In the genomic region with DNA sequence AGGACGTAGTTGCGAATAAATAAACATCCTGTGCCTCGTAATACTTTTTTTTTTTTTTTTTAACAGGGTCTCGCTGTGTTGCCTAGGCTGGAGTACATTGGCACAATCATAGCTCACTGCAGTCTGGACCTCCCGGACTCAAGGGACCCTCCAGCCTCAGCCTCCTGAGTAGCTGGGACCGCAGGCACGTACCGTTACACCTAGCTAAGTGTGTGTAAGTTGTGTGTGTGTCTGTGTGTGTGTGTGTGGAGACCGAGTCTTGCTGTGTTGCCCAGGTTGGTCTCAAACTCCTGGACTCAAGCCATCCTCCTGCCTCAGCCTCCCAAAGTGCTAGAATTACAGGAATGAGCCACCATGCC, we compare ENCODE assay signal across 9 cellular contexts. TPM values are rescaled to one million over a fixed set of nuclear protein-coding genes. Genes with fewer than 3 reads are reported as not detected.
DNase-seq lines count a peak whose midpoint lies in the region; ATAC-seq and TF ChIP-seq lines count a peak whose summit lies in the region.
"Had no signal": no experiment of that assay in that cellular context is flagged by ENCODE, and none has a peak within 500 bp of the region (broad histone marks: within the 10 kb centered on the region; RNA-seq: fewer than 3 reads in every experiment).

No MANE protein-coding gene starts in this region.

- no peak for DNase-seq in activated CD8-positive, alpha-beta memory T cell treated with anti-CD3 and anti-CD28 coated beads, Interleukin-2, amount 10 ng/mL, durations not matched to agents 7 days and 5 days
- no peak for DNase-seq in activated CD8-positive, alpha-beta memory T cell treated with anti-CD3 and anti-CD28 coated beads for 24 hours
- DNase-seq in breast epithelium (ENCODE audit: low spot score in 2 of 2) = no peak
- no peak for DNase-seq in memory B cell (ENCODE audit: low spot score in 2 of 2)
- no peak for DNase-seq in upper lobe of left lung
- no peak for DNase-seq in stimulated activated CD8-positive, alpha-beta memory T cell treated with anti-CD3 and anti-CD28 coated beads, Interleukin-4, amount 100 ng/mL, for 48 hours
- DNase-seq in KBM-7 = no peak

- H3K4me1 ChIP-seq in breast epithelium (no peaks in the 10 kb centered on the region), upper lobe of left lung (peaks cover 17 to 34% (median 18%) of the 10 kb centered on the region in 4 donors)

- peak; percentile 3 for ATAC-seq in activated CD8-positive, alpha-beta memory T cell treated with anti-CD3 and anti-CD28 coated beads, Interleukin-2, amount 10 ng/mL, durations not matched to agents 7 days and 5 days
- ATAC-seq in memory B cell (ENCODE audit: low read depth) = no peak
- peak in 1 of 2 donors; percentile 1 for ATAC-seq in upper lobe of left lung (ENCODE audit: low FRiP score in 2 of 2)
- no peak for ATAC-seq in GM18505 (IDR thresholded peaks at IDR 0.05; ENCODE audit: unreplicated experiment)

- H3K36me3 ChIP-seq in breast epithelium (no peaks in the 10 kb centered on the region), upper lobe of left lung (peaks cover 0 to 6% (median 0%) of the 10 kb centered on the region in 4 donors)

- H3K27ac Mint-ChIP-seq in activated CD8-positive, alpha-beta memory T cell treated with anti-CD3 and anti-CD28 coated beads, Interleukin-2, amount 10 ng/mL, durations not matched to agents 7 days and 5 days = peak overlapping the region; percentile 72
- H3K27ac Mint-ChIP-seq in memory B cell = peak overlapping the region; percentile 92

- H3K9me3 ChIP-seq in breast epithelium = no peaks in the 10 kb centered on the region
- H3K9me3 ChIP-seq in upper lobe of left lung = no peaks in the 10 kb centered on the region

- H3K27me3 Mint-ChIP-seq in activated CD8-positive, alpha-beta memory T cell treated with anti-CD3 and anti-CD28 coated beads, Interleukin-2, amount 10 ng/mL, durations not matched to agents 7 days and 5 days = peaks cover 3% of the 10 kb centered on the region
- no peaks in the 10 kb centered on the region for H3K27me3 Mint-ChIP-seq in memory B cell

- H3K9me3 Mint-ChIP-seq in activated CD8-positive, alpha-beta memory T cell treated with anti-CD3 and anti-CD28 coated beads, Interleukin-2, amount 10 ng/mL, durations not matched to agents 7 days and 5 days (ENCODE audit: low read depth) = no peaks in the 10 kb centered on the region
- no peaks in the 10 kb centered on the region for H3K9me3 Mint-ChIP-seq in memory B cell

- intact Hi-C loops in breast epithelium (cut with DNase I; ENCODE audit: low total_unique reads) = no loop called here

- H3K27me3 ChIP-seq in breast epithelium (no peaks in the 10 kb centered on the region), upper lobe of left lung (no peaks in the 10 kb centered on the region)

- H3K4me3 Mint-ChIP-seq in activated CD8-positive, alpha-beta memory T cell treated with anti-CD3 and anti-CD28 coated beads, Interleukin-2, amount 10 ng/mL, durations not matched to agents 7 days and 5 days = peak overlapping the region; percentile 74
- H3K4me3 Mint-ChIP-seq in memory B cell = peak overlapping the region; percentile 92

- in situ Hi-C loops in KBM-7 (cut with MboI; ENCODE audit: low pct_unique_long_range_greater_than_20kb, low sequenced_read_pairs) = no loop called here

- H3K36me3 Mint-ChIP-seq in activated CD8-positive, alpha-beta memory T cell treated with anti-CD3 and anti-CD28 coated beads, Interleukin-2, amount 10 ng/mL, durations not matched to agents 7 days and 5 days = peaks cover 4% of the 10 kb centered on the region
- H3K36me3 Mint-ChIP-seq in memory B cell = no peaks in the 10 kb centered on the region

- CTCF ChIA-PET in activated CD8-positive, alpha-beta memory T cell treated with anti-CD3 and anti-CD28 coated beads, Interleukin-2, amount 10 ng/mL, durations not matched to agents 7 days and 5 days (lab: Charles Lee) = interaction anchor here (0.6 to 1.4 kb wide), 3 partner anchors 19 to 41 kb away, joined by 3 read pairs; partner anchors contain the start of gene PON3

- TF ChIP-seq POLR2A in breast epithelium (IDR thresholded peaks at IDR 0.05) = no peak
- no peak for TF ChIP-seq POLR2A in upper lobe of left lung (IDR thresholded peaks at IDR 0.05)
- TF ChIP-seq POLR2A in GM18505 (IDR thresholded peaks at IDR 0.05; ENCODE audit: borderline replicate concordance, extremely low read depth, insufficient read depth, insufficient read length) = no peak

- TF ChIP-seq CTCF in breast epithelium (IDR thresholded peaks at IDR 0.05) = no peak
- no peak for TF ChIP-seq CTCF in upper lobe of left lung (IDR thresholded peaks at IDR 0.05)

- 39 to 50% methylated on average over 9 of the region's 9 CpGs for WGBS in upper lobe of left lung, 2 donors

- H3K4me3 ChIP-seq in breast epithelium (peak overlapping the region; percentile 62 to 97 (median 83)), upper lobe of left lung (peak overlapping the region in 3 of 4 donors; percentile 63 to 82 (median 65))

- peak overlapping the region; percentile 94 to 99 for H3K27ac ChIP-seq in breast epithelium
- H3K27ac ChIP-seq in upper lobe of left lung = peak overlapping the region; percentile 91 to 97 (median 96)

- TF ChIP-seq EP300 in upper lobe of left lung (IDR thresholded peaks at IDR 0.05) = peak in 1 of 4 donors; percentile 26

- peaks cover 19% of the 10 kb centered on the region for H3K4me1 Mint-ChIP-seq in activated CD8-positive, alpha-beta memory T cell treated with anti-CD3 and anti-CD28 coated beads, Interleukin-2, amount 10 ng/mL, durations not matched to agents 7 days and 5 days
- peaks cover 13% of the 10 kb centered on the region for H3K4me1 Mint-ChIP-seq in memory B cell

RNA-seq across cellular contexts. Expression of gene PON2, which starts 0.6 kb away (rescaled TPM):
- 10 to 100 TPM in 1 of 2 experiments, 1 to 10 TPM in 1; 7.4 to 11.7 TPM for total RNA-seq in activated CD8-positive, alpha-beta memory T cell treated with anti-CD3 and anti-CD28 coated beads, Interleukin-2, amount 10 ng/mL, durations not matched to agents 7 days and 5 days
- 100 to 1,000 TPM; 119 to 168 (median 165) TPM for total RNA-seq in breast epithelium
- 100 to 1,000 TPM; 128 to 476 (median 197) TPM for total RNA-seq in upper lobe of left lung

RNA-seq across cellular contexts. Expression of gene PON3, which starts 39.2 kb away (rescaled TPM):
- under 1 TPM in 1 of 2 experiments, not detected in 1; 0.40 TPM for total RNA-seq in activated CD8-positive, alpha-beta memory T cell treated with anti-CD3 and anti-CD28 coated beads, Interleukin-2, amount 10 ng/mL, durations not matched to agents 7 days and 5 days
- 10 to 100 TPM in 1 of 3 donors, 1 to 10 TPM in 2; 5.9 to 26.9 (median 8.5) TPM for total RNA-seq in breast epithelium
- 10 to 100 TPM; 10.4 to 67.2 (median 23.2) TPM for total RNA-seq in upper lobe of left lung
- total RNA-seq: LHCN-M2 had no signal

RNA-seq across cellular contexts. Expression of gene ASB4, which starts 50.3 kb away (rescaled TPM):
- not detected for total RNA-seq in activated CD8-positive, alpha-beta memory T cell treated with anti-CD3 and anti-CD28 coated beads, Interleukin-2, amount 10 ng/mL, durations not matched to agents 7 days and 5 days
- total RNA-seq in breast epithelium (under 1 TPM; 0.16 to 0.33 (median 0.29) TPM), upper lobe of left lung (1 to 10 TPM in 3 of 6 donors, under 1 TPM in 2, not detected in 1; 0.20 to 2.4 (median 1.0) TPM)

Comparison
In these comparisons a context has a peak if more than half of its experiments do, and no peak if none do; other contexts are left out.
1. RNA of gene PON2, which starts 0.6 kb away (total RNA-seq): 128 to 476 TPM in upper lobe of left lung and 119 to 168 TPM in breast epithelium; 7.4 to 11.7 TPM in activated CD8-positive, alpha-beta memory T cell treated with anti-CD3 and anti-CD28 coated beads, Interleukin-2, amount 10 ng/mL, durations not matched to agents 7 days and 5 days; every median in the first group is over 4 times any median in the second.
2. RNA of gene PON3, which starts 39.2 kb away (total RNA-seq): 10.4 to 67.2 TPM in upper lobe of left lung and 5.9 to 26.9 TPM in breast epithelium; 0.40 TPM in activated CD8-positive, alpha-beta memory T cell treated with anti-CD3 and anti-CD28 coated beads, Interleukin-2, amount 10 ng/mL, durations not matched to agents 7 days and 5 days; every median in the first group is over 4 times any median in the second.